29 cellular contexts compared by ENCODE assay signal in genomic region chr9:134614256-134614655, GRCh38.
"Had no signal": no experiment of that assay in that cellular context is flagged by ENCODE, and none has a peak within 500 bp of the region (broad histone marks: within the 10 kb centered on the region; RNA-seq: fewer than 3 reads in every experiment).

No MANE protein-coding gene starts in this region.

- H3K4me3 Mint-ChIP-seq: mesothelial cell of epicardium; naive B cell; natural killer cell; nephron progenitor cell; neural progenitor cell; stimulated activated memory B cell treated with anti-CD40 and anti-IgM and Interleukin-4, amounts not matched to agents 10 μg/mL and 1 μg/mL and 100 μg/mL, for 72 hours; stimulated activated naive CD8-positive, alpha-beta T cell treated with anti-CD3 and anti-CD28 coated beads, Interleukin-15, amount 100 ng/mL, for 72 hours; type B pancreatic cell had no signal

- ATAC-seq: left colon; left lung; lower lobe of right lung; natural killer cell; right cardiac atrium; stimulated activated memory B cell treated with anti-CD40 and anti-IgM and Interleukin-4, amounts not matched to agents 10 μg/mL and 1 μg/mL and 100 μg/mL, for 72 hours; stimulated activated naive CD8-positive, alpha-beta T cell treated with anti-CD3 and anti-CD28 coated beads, Interleukin-15, amount 100 ng/mL, for 72 hours had no signal

- DNase-seq: kidney; left colon; left lung; lower lobe of right lung; mammary epithelial cell; mesenchymal stem cell; naive B cell; natural killer cell; nephron progenitor cell; occipital lobe; ovary; posterior cingulate gyrus; retina; right cardiac atrium; sigmoid colon; small intestine; spleen; stimulated activated CD4-positive, alpha-beta T cell treated with anti-CD3 and anti-CD28 coated beads, Interleukin-1b, Interleukin-23, amount 100 ng/mL, for 48 hours; stimulated activated CD4-positive, alpha-beta T cell treated with anti-CD3 and anti-CD28 coated beads, Interleukin-2, amount 100 ng/mL, for 48 hours; stimulated activated CD4-positive, alpha-beta T cell treated with anti-CD3 and anti-CD28 coated beads, Interleukin-4, amount 100 ng/mL, for 4 hours; stimulated activated CD8-positive, alpha-beta memory T cell treated with anti-CD3 and anti-CD28 coated beads, Interleukin-4, amount 100 ng/mL, for 48 hours; stimulated activated naive CD4-positive, alpha-beta T cell treated with Interleukin-2 at 50 U/mL for 16 hours; stimulated activated naive CD8-positive, alpha-beta T cell treated with anti-CD3 and anti-CD28 coated beads, Interleukin-15, amount 100 ng/mL, for 72 hours; substantia nigra; uterus had no signal

- H3K27ac Mint-ChIP-seq: mesothelial cell of epicardium; naive B cell; natural killer cell; nephron progenitor cell; neural progenitor cell; stimulated activated memory B cell treated with anti-CD40 and anti-IgM and Interleukin-4, amounts not matched to agents 10 μg/mL and 1 μg/mL and 100 μg/mL, for 72 hours; stimulated activated naive CD8-positive, alpha-beta T cell treated with anti-CD3 and anti-CD28 coated beads, Interleukin-15, amount 100 ng/mL, for 72 hours; type B pancreatic cell had no signal

- H3K4me1 Mint-ChIP-seq: naive B cell; natural killer cell; stimulated activated memory B cell treated with anti-CD40 and anti-IgM and Interleukin-4, amounts not matched to agents 10 μg/mL and 1 μg/mL and 100 μg/mL, for 72 hours; stimulated activated naive CD8-positive, alpha-beta T cell treated with anti-CD3 and anti-CD28 coated beads, Interleukin-15, amount 100 ng/mL, for 72 hours had no signal

- H3K36me3 Mint-ChIP-seq: natural killer cell; neural progenitor cell; stimulated activated memory B cell treated with anti-CD40 and anti-IgM and Interleukin-4, amounts not matched to agents 10 μg/mL and 1 μg/mL and 100 μg/mL, for 72 hours had no signal
